ENCODE assay signal across 1 cellular context in the genomic region with DNA sequence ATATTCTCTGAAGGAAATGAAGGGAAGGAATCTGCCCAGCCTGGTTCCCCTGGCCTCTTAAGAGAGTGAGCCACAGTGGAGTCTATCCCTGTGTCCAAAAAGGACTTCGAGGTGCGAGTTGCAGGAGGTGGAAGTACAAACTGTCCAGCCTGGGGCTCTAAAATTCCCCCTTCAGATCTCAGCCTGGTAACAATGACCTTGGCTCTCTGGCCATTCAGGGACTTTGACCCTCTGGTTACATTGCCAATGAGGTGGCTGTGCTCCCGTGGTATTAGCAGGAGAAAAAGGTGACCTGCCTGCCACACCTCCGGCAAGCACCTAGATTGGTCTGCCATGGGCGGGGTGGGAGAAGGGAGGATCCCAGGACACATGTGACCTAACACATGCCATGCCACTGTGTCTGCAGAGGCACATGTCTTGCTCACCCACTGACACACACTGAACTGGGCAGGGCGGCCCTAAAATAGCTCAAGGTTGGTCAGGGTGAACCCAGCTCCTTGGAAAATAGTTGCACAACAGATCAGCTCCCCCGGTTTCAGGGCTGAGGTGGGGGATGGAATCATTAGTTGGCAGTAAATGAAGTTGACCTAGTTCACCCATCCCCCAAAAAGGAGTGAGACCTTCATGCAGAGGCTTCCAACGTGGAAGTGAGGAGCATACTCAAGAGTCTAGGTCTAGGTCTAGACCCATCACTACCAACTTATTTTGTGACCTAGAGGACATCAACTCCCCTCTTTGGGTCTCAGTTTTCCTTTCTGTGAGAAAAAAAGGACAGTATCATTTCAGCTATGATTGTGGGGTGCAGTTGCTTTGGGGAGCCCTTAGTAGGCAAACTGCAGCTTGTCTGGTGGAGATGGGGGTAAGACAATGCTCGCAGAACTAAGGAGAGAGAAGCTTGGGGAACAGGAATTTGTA.
TF ChIP-seq lines count a peak whose summit lies in the region.

No MANE protein-coding gene starts in this region.

TF ChIP-seq in HepG2, 621 proteins besides CTCF, POLR2A, EP300 and RAD21 (continued from another document):
- TF ChIP-seq SRY (CRISPR knock-in tag; IDR thresholded peaks at IDR 0.05) (peak; percentile 68; the same call in 1 of the 2 replicates), ZNF432 (CRISPR knock-in tag; IDR thresholded peaks at IDR 0.05; ENCODE audit: borderline replicate concordance) (no peak), ZNF547 (CRISPR knock-in tag; IDR thresholded peaks at IDR 0.05) (peak; percentile 61), ZNF788 (CRISPR knock-in tag; IDR thresholded peaks at IDR 0.05; ENCODE audit: borderline replicate concordance) (peak; percentile 85; the same call in 1 of the 2 replicates), HMG20A (CRISPR knock-in tag; IDR thresholded peaks at IDR 0.05; ENCODE audit: borderline replicate concordance) (peak; percentile 68; the same call in 1 of the 2 replicates), SMAD9 (CRISPR knock-in tag; IDR thresholded peaks at IDR 0.05) (0 out of 2 replicates have a peak, but pooled peaks have one; percentile 12), CHCHD3 (CRISPR knock-in tag; IDR thresholded peaks at IDR 0.05) (no peak), ZSCAN29 (CRISPR knock-in tag; conservative IDR thresholded peaks at IDR 0.05) (peak; percentile 18; the same call in 1 of the 2 replicates), DNMT1 (CRISPR knock-in tag; IDR thresholded peaks at IDR 0.05) (no peak), ZFP41 (CRISPR knock-in tag; IDR thresholded peaks at IDR 0.05; ENCODE audit: borderline replicate concordance) (peak; percentile 96; the same call in 1 of the 2 replicates), NCOR1 (IDR thresholded peaks at IDR 0.05; ENCODE audit: borderline replicate concordance, low read length) (peak; percentile 92), TBX3 (IDR thresholded peaks at IDR 0.05; ENCODE audit: borderline replicate concordance) (peak; percentile 87)
- TF ChIP-seq, protein P1, sequence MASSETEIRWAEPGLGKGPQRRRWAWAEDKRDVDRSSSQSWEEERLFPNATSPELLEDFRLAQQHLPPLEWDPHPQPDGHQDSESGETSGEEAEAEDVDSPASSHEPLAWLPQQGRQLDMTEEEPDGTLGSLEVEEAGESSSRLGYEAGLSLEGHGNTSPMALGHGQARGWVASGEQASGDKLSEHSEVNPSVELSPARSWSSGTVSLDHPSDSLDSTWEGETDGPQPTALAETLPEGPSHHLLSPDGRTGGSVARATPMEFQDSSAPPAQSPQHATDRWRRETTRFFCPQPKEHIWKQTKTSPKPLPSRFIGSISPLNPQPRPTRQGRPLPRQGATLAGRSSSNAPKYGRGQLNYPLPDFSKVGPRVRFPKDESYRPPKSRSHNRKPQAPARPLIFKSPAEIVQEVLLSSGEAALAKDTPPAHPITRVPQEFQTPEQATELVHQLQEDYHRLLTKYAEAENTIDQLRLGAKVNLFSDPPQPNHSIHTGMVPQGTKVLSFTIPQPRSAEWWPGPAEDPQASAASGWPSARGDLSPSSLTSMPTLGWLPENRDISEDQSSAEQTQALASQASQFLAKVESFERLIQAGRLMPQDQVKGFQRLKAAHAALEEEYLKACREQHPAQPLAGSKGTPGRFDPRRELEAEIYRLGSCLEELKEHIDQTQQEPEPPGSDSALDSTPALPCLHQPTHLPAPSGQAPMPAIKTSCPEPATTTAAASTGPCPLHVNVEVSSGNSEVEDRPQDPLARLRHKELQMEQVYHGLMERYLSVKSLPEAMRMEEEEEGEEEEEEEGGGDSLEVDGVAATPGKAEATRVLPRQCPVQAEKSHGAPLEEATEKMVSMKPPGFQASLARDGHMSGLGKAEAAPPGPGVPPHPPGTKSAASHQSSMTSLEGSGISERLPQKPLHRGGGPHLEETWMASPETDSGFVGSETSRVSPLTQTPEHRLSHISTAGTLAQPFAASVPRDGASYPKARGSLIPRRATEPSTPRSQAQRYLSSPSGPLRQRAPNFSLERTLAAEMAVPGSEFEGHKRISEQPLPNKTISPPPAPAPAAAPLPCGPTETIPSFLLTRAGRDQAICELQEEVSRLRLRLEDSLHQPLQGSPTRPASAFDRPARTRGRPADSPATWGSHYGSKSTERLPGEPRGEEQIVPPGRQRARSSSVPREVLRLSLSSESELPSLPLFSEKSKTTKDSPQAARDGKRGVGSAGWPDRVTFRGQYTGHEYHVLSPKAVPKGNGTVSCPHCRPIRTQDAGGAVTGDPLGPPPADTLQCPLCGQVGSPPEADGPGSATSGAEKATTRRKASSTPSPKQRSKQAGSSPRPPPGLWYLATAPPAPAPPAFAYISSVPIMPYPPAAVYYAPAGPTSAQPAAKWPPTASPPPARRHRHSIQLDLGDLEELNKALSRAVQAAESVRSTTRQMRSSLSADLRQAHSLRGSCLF (CRISPR knock-in tag; IDR thresholded peaks at IDR 0.05; ENCODE audit: borderline replicate concordance): no peak; the same call in 1 of the 2 replicates
- TF ChIP-seq, protein P2, sequence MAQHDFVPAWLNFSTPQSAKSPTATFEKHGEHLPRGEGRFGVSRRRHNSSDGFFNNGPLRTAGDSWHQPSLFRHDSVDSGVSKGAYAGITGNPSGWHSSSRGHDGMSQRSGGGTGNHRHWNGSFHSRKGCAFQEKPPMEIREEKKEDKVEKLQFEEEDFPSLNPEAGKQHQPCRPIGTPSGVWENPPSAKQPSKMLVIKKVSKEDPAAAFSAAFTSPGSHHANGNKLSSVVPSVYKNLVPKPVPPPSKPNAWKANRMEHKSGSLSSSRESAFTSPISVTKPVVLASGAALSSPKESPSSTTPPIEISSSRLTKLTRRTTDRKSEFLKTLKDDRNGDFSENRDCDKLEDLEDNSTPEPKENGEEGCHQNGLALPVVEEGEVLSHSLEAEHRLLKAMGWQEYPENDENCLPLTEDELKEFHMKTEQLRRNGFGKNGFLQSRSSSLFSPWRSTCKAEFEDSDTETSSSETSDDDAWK (CRISPR knock-in tag; IDR thresholded peaks at IDR 0.05): no peak
- TF ChIP-seq, protein P3, sequence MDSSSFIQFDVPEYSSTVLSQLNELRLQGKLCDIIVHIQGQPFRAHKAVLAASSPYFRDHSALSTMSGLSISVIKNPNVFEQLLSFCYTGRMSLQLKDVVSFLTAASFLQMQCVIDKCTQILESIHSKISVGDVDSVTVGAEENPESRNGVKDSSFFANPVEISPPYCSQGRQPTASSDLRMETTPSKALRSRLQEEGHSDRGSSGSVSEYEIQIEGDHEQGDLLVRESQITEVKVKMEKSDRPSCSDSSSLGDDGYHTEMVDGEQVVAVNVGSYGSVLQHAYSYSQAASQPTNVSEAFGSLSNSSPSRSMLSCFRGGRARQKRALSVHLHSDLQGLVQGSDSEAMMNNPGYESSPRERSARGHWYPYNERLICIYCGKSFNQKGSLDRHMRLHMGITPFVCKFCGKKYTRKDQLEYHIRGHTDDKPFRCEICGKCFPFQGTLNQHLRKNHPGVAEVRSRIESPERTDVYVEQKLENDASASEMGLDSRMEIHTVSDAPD (CRISPR knock-in tag; IDR thresholded peaks at IDR 0.05): peak; percentile 17
- TF ChIP-seq, protein P4, sequence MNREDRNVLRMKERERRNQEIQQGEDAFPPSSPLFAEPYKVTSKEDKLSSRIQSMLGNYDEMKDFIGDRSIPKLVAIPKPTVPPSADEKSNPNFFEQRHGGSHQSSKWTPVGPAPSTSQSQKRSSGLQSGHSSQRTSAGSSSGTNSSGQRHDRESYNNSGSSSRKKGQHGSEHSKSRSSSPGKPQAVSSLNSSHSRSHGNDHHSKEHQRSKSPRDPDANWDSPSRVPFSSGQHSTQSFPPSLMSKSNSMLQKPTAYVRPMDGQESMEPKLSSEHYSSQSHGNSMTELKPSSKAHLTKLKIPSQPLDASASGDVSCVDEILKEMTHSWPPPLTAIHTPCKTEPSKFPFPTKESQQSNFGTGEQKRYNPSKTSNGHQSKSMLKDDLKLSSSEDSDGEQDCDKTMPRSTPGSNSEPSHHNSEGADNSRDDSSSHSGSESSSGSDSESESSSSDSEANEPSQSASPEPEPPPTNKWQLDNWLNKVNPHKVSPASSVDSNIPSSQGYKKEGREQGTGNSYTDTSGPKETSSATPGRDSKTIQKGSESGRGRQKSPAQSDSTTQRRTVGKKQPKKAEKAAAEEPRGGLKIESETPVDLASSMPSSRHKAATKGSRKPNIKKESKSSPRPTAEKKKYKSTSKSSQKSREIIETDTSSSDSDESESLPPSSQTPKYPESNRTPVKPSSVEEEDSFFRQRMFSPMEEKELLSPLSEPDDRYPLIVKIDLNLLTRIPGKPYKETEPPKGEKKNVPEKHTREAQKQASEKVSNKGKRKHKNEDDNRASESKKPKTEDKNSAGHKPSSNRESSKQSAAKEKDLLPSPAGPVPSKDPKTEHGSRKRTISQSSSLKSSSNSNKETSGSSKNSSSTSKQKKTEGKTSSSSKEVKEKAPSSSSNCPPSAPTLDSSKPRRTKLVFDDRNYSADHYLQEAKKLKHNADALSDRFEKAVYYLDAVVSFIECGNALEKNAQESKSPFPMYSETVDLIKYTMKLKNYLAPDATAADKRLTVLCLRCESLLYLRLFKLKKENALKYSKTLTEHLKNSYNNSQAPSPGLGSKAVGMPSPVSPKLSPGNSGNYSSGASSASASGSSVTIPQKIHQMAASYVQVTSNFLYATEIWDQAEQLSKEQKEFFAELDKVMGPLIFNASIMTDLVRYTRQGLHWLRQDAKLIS (CRISPR knock-in tag; IDR thresholded peaks at IDR 0.05): 0 out of 2 replicates have a peak, but pooled peaks have one; percentile 26
- TF ChIP-seq, protein P5, sequence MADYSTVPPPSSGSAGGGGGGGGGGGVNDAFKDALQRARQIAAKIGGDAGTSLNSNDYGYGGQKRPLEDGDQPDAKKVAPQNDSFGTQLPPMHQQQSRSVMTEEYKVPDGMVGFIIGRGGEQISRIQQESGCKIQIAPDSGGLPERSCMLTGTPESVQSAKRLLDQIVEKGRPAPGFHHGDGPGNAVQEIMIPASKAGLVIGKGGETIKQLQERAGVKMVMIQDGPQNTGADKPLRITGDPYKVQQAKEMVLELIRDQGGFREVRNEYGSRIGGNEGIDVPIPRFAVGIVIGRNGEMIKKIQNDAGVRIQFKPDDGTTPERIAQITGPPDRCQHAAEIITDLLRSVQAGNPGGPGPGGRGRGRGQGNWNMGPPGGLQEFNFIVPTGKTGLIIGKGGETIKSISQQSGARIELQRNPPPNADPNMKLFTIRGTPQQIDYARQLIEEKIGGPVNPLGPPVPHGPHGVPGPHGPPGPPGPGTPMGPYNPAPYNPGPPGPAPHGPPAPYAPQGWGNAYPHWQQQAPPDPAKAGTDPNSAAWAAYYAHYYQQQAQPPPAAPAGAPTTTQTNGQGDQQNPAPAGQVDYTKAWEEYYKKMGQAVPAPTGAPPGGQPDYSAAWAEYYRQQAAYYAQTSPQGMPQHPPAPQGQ (CRISPR knock-in tag; IDR thresholded peaks at IDR 0.05; ENCODE audit: borderline replicate concordance): no peak
